In genomic region chr1:112501810-112502641, GRCh38 we compare ENCODE assay signal across 8 cellular contexts. TPM values are rescaled to one million over a fixed set of nuclear protein-coding genes. Genes with fewer than 3 reads are reported as not detected.
A peak's percentile ranks its signal among the peaks of the same experiment; 100 is the strongest.
DNase-seq lines count a peak whose midpoint lies in the region; ATAC-seq and TF ChIP-seq lines count a peak whose summit lies in the region.

No MANE protein-coding gene starts in this region.

- no peaks in the 10 kb centered on the region for H3K9me3 Mint-ChIP-seq in CD4-positive, alpha-beta T cell
- H3K9me3 Mint-ChIP-seq in H9, result no peaks in the 10 kb centered on the region; a peak in 1 of 5 replicates
- H3K9me3 Mint-ChIP-seq in endothelial cell (ENCODE audit: unreplicated experiment), result no peaks in the 10 kb centered on the region

- H3K27ac ChIP-seq in CD4-positive, alpha-beta T cell (ENCODE audit: low read depth, low read length), result no peak overlapping the region
- no peak overlapping the region for H3K27ac ChIP-seq in H9 (ENCODE audit: insufficient read length, low read depth, low read length)
- H3K27ac ChIP-seq in mesendoderm (ENCODE audit: low read depth, low read length), result no peak overlapping the region

- H3K79me2 ChIP-seq in H9 (ENCODE audit: insufficient read depth, low read length) (no peaks in the 10 kb centered on the region), mesendoderm (ENCODE audit: control insufficient read depth, insufficient read depth, low read length) (no peaks in the 10 kb centered on the region)

- H3K14ac ChIP-seq in H9 (ENCODE audit: insufficient read depth, low read length), result no peak overlapping the region

- H2BK120ac ChIP-seq in H9 (ENCODE audit: low read depth, low read length, poor library complexity, severe bottlenecking), result no peak overlapping the region
- no peak overlapping the region for H2BK120ac ChIP-seq in mesendoderm (ENCODE audit: low read depth, low read length)

- H3K27me3 Mint-ChIP-seq in CD4-positive, alpha-beta T cell, result peaks cover 81% of the 10 kb centered on the region
- H3K27me3 Mint-ChIP-seq in H9 (ENCODE audit: low read depth), result peaks cover 91% of the 10 kb centered on the region
- peaks cover 22% of the 10 kb centered on the region for H3K27me3 Mint-ChIP-seq in endothelial cell (ENCODE audit: unreplicated experiment)

- H2BK20ac ChIP-seq in H9 (ENCODE audit: low read depth, low read length, poor library complexity, severe bottlenecking), result no peak overlapping the region

- H2BK15ac ChIP-seq in H9 (ENCODE audit: low read depth, low read length), result no peak overlapping the region; the same call in 1 of the 2 replicates
- H2BK15ac ChIP-seq in mesendoderm (replicated peaks; ENCODE audit: low read depth), result no peak overlapping the region

- H3K23ac ChIP-seq in H9 (ENCODE audit: insufficient read length, low read depth, low read length) (no peak overlapping the region), mesendoderm (ENCODE audit: low read length) (no peak overlapping the region)

- no peak overlapping the region for H4K5ac ChIP-seq in H9 (ENCODE audit: insufficient read length, low read depth, low read length)
- no peak overlapping the region for H4K5ac ChIP-seq in mesendoderm (ENCODE audit: low read length)

- H3K4me1 Mint-ChIP-seq in CD4-positive, alpha-beta T cell (ENCODE audit: low read depth), result no peaks in the 10 kb centered on the region
- peaks cover 12 to 36% of the 10 kb centered on the region in 2 experiments for H3K4me1 Mint-ChIP-seq in H9
- peaks cover 2% of the 10 kb centered on the region for H3K4me1 Mint-ChIP-seq in endothelial cell (ENCODE audit: unreplicated experiment)

- H3K4me2 ChIP-seq in H9 (ENCODE audit: insufficient read depth, insufficient read length, low read length) (peak overlapping the region; percentile 77), mesendoderm (ENCODE audit: low read length) (peak overlapping the region; percentile 56)

- peak; percentile 53 for TF ChIP-seq CTCF in CD4-positive, alpha-beta T cell (IDR thresholded peaks at IDR 0.05)
- peak; percentile 47 for TF ChIP-seq CTCF in H9 (conservative IDR thresholded peaks at IDR 0.05)
- TF ChIP-seq CTCF in endothelial cell (IDR thresholded peaks at IDR 0.05; ENCODE audit: unreplicated experiment), result no peak

- H2AK5ac ChIP-seq in H9 (ENCODE audit: insufficient read length, low read length) (no peak overlapping the region), mesendoderm (ENCODE audit: low read length) (no peak overlapping the region)

- H3K4ac ChIP-seq in H9 (ENCODE audit: low read depth, low read length), result no peak overlapping the region
- H3K4ac ChIP-seq in mesendoderm (ENCODE audit: low read depth, low read length), result no peak overlapping the region

- no peak overlapping the region for H3T11ph ChIP-seq in H9 (ENCODE audit: low read length)

- H3K18ac ChIP-seq in H9 (ENCODE audit: insufficient read length, low read depth, low read length), result no peak overlapping the region
- no peak overlapping the region for H3K18ac ChIP-seq in mesendoderm (ENCODE audit: low read length)

- H4K91ac ChIP-seq in H9 (ENCODE audit: insufficient read length, low read depth, low read length), result no peak overlapping the region

- H3K36me3 ChIP-seq in mesendoderm (ENCODE audit: control insufficient read depth, insufficient read depth, low read length), result no peaks in the 10 kb centered on the region

- no peaks in the 10 kb centered on the region for H4K20me1 ChIP-seq in H9 (ENCODE audit: control insufficient read depth, insufficient read depth, insufficient read length)

- H3K4me1 ChIP-seq in H9 (ENCODE audit: insufficient read depth, low read length), result no peaks in the 10 kb centered on the region
- H3K4me1 ChIP-seq in mesendoderm (ENCODE audit: control insufficient read depth, low read depth, low read length), result no peaks in the 10 kb centered on the region

- CTCF ChIA-PET in CD4-positive, alpha-beta T cell (lab: Charles Lee), result interaction anchor here (0.6 to 1.6 kb wide), 19 partner anchors 9 to 206 kb away, joined by 3 to 14 read pairs (median 3); partner anchors contain the start of genes MOV10 and RHOC

- H3K27ac Mint-ChIP-seq in CD4-positive, alpha-beta T cell, result no peak overlapping the region
- H3K27ac Mint-ChIP-seq in H9 (no peak overlapping the region), endothelial cell (ENCODE audit: unreplicated experiment) (no peak overlapping the region)

- H3K36me3 Mint-ChIP-seq in CD4-positive, alpha-beta T cell (ENCODE audit: low read depth), result no peaks in the 10 kb centered on the region
- H3K36me3 Mint-ChIP-seq in H9 (ENCODE audit: insufficient read depth in 1 of 3, low read depth in 3 of 3) (no peaks in the 10 kb centered on the region), endothelial cell (ENCODE audit: low read depth, unreplicated experiment) (peaks cover 14% of the 10 kb centered on the region)

- H4K8ac ChIP-seq in H9 (replicated peaks; ENCODE audit: insufficient read length, low read depth, low read length), result no peak overlapping the region
- H4K8ac ChIP-seq in mesendoderm (ENCODE audit: low read depth, low read length), result no peak overlapping the region

- peak; percentile 72 for ATAC-seq in CD4-positive, alpha-beta T cell (ENCODE audit: poor library complexity)
- no peak for ATAC-seq in HG02588 (IDR thresholded peaks at IDR 0.05; ENCODE audit: unreplicated experiment)

- intact Hi-C loops in CD4-positive, alpha-beta T cell (cut with DNase I, micrococcal nuclease), result loop anchor here (1.0 to 5.0 kb wide), 4 partner anchors 112 to 207 kb away; partner anchors contain the start of gene RHOC (in 1 of the 2)

- H3K9me3 ChIP-seq in CD4-positive, alpha-beta T cell (ENCODE audit: control insufficient read depth, low read length), result no peaks in the 10 kb centered on the region
- H3K9me3 ChIP-seq in H9 (ENCODE audit: control insufficient read depth, low read depth, low read length), result no peaks in the 10 kb centered on the region

- H3K4me3 Mint-ChIP-seq in CD4-positive, alpha-beta T cell, result peak overlapping the region; percentile 65
- H3K4me3 Mint-ChIP-seq in H9 (peak overlapping the region; percentile 57 to 78), endothelial cell (ENCODE audit: unreplicated experiment) (peak overlapping the region; percentile 81)

- POLR2A ChIA-PET in CD4-positive, alpha-beta T cell (lab: Charles Lee), result interaction anchor here (0.7 to 1.1 kb wide), 6 partner anchors 13 to 213 kb away, joined by 3 to 7 read pairs (median 3); partner anchors contain the start of genes CAPZA1, MOV10, PPM1J and RHOC

- DNase-seq in CD4-positive, alpha-beta T cell, result peak; percentile 17 to 63 (median 39)
- DNase-seq in H9 (peak; percentile 51), NCI-H526 (lab: John Stamatoyannopoulos, UW) (peak; percentile 17 to 77), endothelial cell (ENCODE audit: low spot score) (peak; percentile 53), mesendoderm (peak; percentile 58)
- peak; percentile 67 for DNase-seq in activated CD8-positive, alpha-beta memory T cell treated with anti-CD3 and anti-CD28 coated beads, Interleukin-2, amount 50 U/mL, for 4 hours
- peak; percentile 50 to 51 for DNase-seq in stimulated activated CD8-positive, alpha-beta memory T cell treated with anti-CD3 and anti-CD28 coated beads, Interleukin-2, amount 100 ng/mL, for 48 hours (ENCODE audit: low read depth in 2 of 2)

- H3K79me1 ChIP-seq in H9 (ENCODE audit: insufficient read depth, low read depth, low read length, poor library complexity, severe bottlenecking), result no peaks in the 10 kb centered on the region
- H3K79me1 ChIP-seq in mesendoderm (ENCODE audit: low read length), result no peaks in the 10 kb centered on the region

- no peak overlapping the region for H2AFZ ChIP-seq in H9 (ENCODE audit: low read length)

- peaks cover 54% of the 10 kb centered on the region for H3K27me3 ChIP-seq in CD4-positive, alpha-beta T cell (ENCODE audit: control insufficient read depth, insufficient read depth, low read length)
- peaks cover 30% of the 10 kb centered on the region for H3K27me3 ChIP-seq in H9 (ENCODE audit: insufficient read depth, low read length)
- peaks cover 13% of the 10 kb centered on the region for H3K27me3 ChIP-seq in mesendoderm (ENCODE audit: insufficient read depth, low read length, poor library complexity)

- peak overlapping the region; percentile 3 for H3K4me3 ChIP-seq in mesendoderm (ENCODE audit: low read length)

- peaks cover 9% of the 10 kb centered on the region for H3K23me2 ChIP-seq in H9 (ENCODE audit: insufficient read length, low read depth, low read length, poor library complexity, severe bottlenecking)

- H3K9ac ChIP-seq in H9 (ENCODE audit: extremely low read depth, insufficient read length, low read length) (no peak overlapping the region), mesendoderm (ENCODE audit: low read length) (peak overlapping the region; percentile 39)

- no peak overlapping the region for H3K56ac ChIP-seq in H9 (ENCODE audit: insufficient read length, low read depth, low read length)
- H3K56ac ChIP-seq in mesendoderm (ENCODE audit: low read length), result peak overlapping the region; percentile 65

- no peak overlapping the region for H2BK5ac ChIP-seq in H9 (ENCODE audit: insufficient read length, low read length)
- no peak overlapping the region for H2BK5ac ChIP-seq in mesendoderm (ENCODE audit: low read length)

- WGBS in H9 (ENCODE audit: extremely low coverage, insufficient read length, low lambda C conversion rate), result no CpG with 5 or more reads among the region's 65 CpGs
- WGBS in mesendoderm (ENCODE audit: extremely low coverage, insufficient coverage, low lambda C conversion rate), result no CpG with 5 or more reads among the region's 65 CpGs

- H2BK12ac ChIP-seq in H9 (ENCODE audit: insufficient read length, low read depth, low read length), result no peak overlapping the region

RNA-seq across cellular contexts. Expression of gene WNT2B, which starts 6.7 kb away (rescaled TPM):
- total RNA-seq in CD4-positive, alpha-beta T cell, result under 1 TPM; 0.33 to 0.67 TPM
- total RNA-seq in H9 (2021) (0.66 and 0.68 TPM in 2 replicates), endothelial cell (ENCODE audit: unreplicated experiment) (1.3 TPM)
- polyA plus RNA-seq in mesendoderm (2013, experiment 1 of 2), result 2.6 TPM
- polyA plus RNA-seq in mesendoderm (2013, experiment 2 of 2), result 2.7 TPM
